In genomic region chr11:19869946-19870589, GRCh38 we compare ENCODE assay signal across 20 cellular contexts.
"Had no signal": no experiment of that assay in that cellular context is flagged by ENCODE, and none has a peak within 500 bp of the region (broad histone marks: within the 10 kb centered on the region; RNA-seq: fewer than 3 reads in every experiment).

No MANE protein-coding gene starts in this region.

- ATAC-seq: activated T-helper 17 cell treated with anti-CD3 and anti-CD28 coated beads, Interleukin-2, amount 50 U/mL, for 72 hours; gastrocnemius medialis; left lobe of liver; mucosa of descending colon; natural killer cell; stimulated activated naive B cell treated with anti-CD40 and anti-IgM and Interleukin-4, amounts not matched to agents 10 μg/mL and 1 μg/mL and 100 μg/mL, for 72 hours had no signal

- H3K27me3 ChIP-seq: cardiac muscle cell, dorsolateral prefrontal cortex, gastrocnemius medialis, thyroid gland had no signal

- H3K9me3 ChIP-seq: gastrocnemius medialis, mucosa of descending colon, neutrophil, thyroid gland had no signal

- H3K27ac ChIP-seq: cardiac muscle cell, neutrophil, thyroid gland had no signal

- H3K4me3 ChIP-seq: cardiac muscle cell, dorsolateral prefrontal cortex, gastrocnemius medialis, mucosa of descending colon, thyroid gland had no signal

- H3K36me3 ChIP-seq: cardiac muscle cell, gastrocnemius medialis, neutrophil, thyroid gland had no signal

- DNase-seq: activated CD4-positive, alpha-beta T cell treated with anti-CD3 and anti-CD28 coated beads, Interleukin-2, amount 50 U/mL, for 4 hours; activated CD4-positive, CD25-positive, alpha-beta regulatory T cell treated with anti-CD3 and anti-CD28 coated beads, Interleukin-2, amount 50 U/mL, for 72 hours; activated naive CD4-positive, alpha-beta T cell treated with Interleukin-2 at 50 U/mL for 16 hours; activated T-cell treated with anti-CD3 and anti-CD28 coated beads for 4 hours; aorta; erythroblast; gastrocnemius medialis; islet precursor cell; mucosa of descending colon; natural killer cell; stimulated activated CD4-positive, alpha-beta T cell treated with anti-CD3 and anti-CD28 coated beads, Interleukin-15, amount 100 ng/mL, for 24 hours; stimulated activated CD4-positive, alpha-beta T cell treated with anti-CD3 and anti-CD28 coated beads, Interleukin-4, amount 100 ng/mL, for 1 hour; stimulated activated naive B cell treated with anti-CD40 and anti-IgM and Interleukin-4, amounts not matched to agents 10 μg/mL and 1 μg/mL and 100 μg/mL, for 72 hours; T1000; thyroid gland had no signal
